Comparison of ENCODE assay signal across 8 cellular contexts in the genomic region with DNA sequence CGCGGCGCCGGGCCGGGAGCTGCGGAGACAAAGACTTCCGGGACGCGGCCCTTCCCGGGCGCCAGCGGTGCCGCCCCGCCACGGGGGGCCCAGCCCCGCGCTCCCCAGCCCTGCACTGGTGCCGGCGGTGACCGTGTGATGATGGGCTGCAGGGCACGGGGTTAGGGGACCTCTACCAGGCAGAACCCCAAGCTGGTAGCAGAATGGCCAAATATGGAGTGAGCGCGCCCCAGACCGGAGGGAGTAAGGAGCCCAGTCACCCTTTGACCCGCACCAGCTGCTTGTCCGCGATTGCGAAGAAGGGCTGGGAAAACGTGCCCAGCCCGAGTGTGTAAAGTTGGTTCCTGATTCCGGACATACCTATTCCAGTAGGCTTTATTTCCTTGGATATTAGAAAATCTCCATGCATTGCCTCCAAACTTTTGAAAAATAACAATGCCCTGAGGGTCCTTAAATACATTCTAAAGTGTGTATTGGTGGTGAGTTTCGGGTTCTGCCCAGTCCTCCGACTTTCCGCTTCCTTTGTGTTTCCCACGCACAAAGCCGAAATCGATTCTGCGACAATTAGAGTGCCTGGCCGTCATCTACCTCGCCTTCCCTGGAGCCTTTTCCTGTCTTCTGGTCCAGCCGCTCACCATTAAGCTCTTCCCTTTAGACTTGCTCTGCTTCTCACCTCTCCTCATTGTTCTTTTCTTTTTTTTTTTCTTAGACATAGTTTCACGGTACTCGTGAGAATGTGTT. TPM values are rescaled to one million over a fixed set of nuclear protein-coding genes. Genes with fewer than 3 reads are reported as not detected.
DNase-seq lines count a peak whose midpoint lies in the region; ATAC-seq and TF ChIP-seq lines count a peak whose summit lies in the region.

No MANE protein-coding gene starts in this region.

- peak overlapping the region; percentile 86 to 93 (median 90) for H3K27ac ChIP-seq in upper lobe of left lung

- H3K36me3 ChIP-seq in HAP-1 (replicated peaks) = no peaks in the 10 kb centered on the region
- H3K36me3 ChIP-seq in upper lobe of left lung = peaks cover 0 to 2% (median 0%) of the 10 kb centered on the region in 4 donors

- CTCF ChIA-PET in activated CD4-positive, alpha-beta T cell treated with anti-CD3 and anti-CD28 coated beads for 36 hours (lab: Charles Lee) = interaction anchor here (1.0 kb wide), 2 partner anchors 10 to 214 kb away, joined by 3 read pairs; no protein-coding TSS in a partner anchor

- H3K4me3 ChIP-seq in HAP-1 (peak overlapping the region; percentile 78), upper lobe of left lung (peak overlapping the region; percentile 89 to 100 (median 90))

- peak; percentile 5 for ATAC-seq in activated CD4-positive, alpha-beta T cell treated with anti-CD3 and anti-CD28 coated beads for 36 hours
- peak; percentile 75 to 76 for ATAC-seq in upper lobe of left lung (ENCODE audit: low FRiP score in 2 of 2)

- H3K9me3 Mint-ChIP-seq in activated CD4-positive, alpha-beta T cell treated with anti-CD3 and anti-CD28 coated beads for 36 hours (ENCODE audit: low read depth) = no peaks in the 10 kb centered on the region
- H3K9me3 Mint-ChIP-seq in T-helper 2 cell treated with Interferon-gamma antibody and Interleukin-4, amounts not matched to agents 5 μg/mL and 100 μg/mL, for 36 hours = no peaks in the 10 kb centered on the region

- TF ChIP-seq POLR2A in upper lobe of left lung (IDR thresholded peaks at IDR 0.05) = peak in 1 of 4 donors; percentile 18

- H3K9me3 ChIP-seq in HAP-1 = no peaks in the 10 kb centered on the region
- no peaks in the 10 kb centered on the region for H3K9me3 ChIP-seq in upper lobe of left lung

- intact Hi-C loops in activated CD4-positive, alpha-beta T cell treated with anti-CD3 and anti-CD28 coated beads for 36 hours (cut with DNase I, micrococcal nuclease) = loop anchor here (2.0 to 5.0 kb wide), 9 partner anchors 71 to 343 kb away; partner anchors contain the start of genes CITED2 (in 1 of the 2) and TXLNB (in 1 of the 2)

- in situ Hi-C loops in HAP-1 (cut with MboI; ENCODE audit: low sequenced_read_pairs) = no loop called here

- no peak overlapping the region for H3K4me3 Mint-ChIP-seq in activated CD4-positive, alpha-beta T cell treated with anti-CD3 and anti-CD28 coated beads for 36 hours
- H3K4me3 Mint-ChIP-seq in T-helper 2 cell treated with Interferon-gamma antibody and Interleukin-4, amounts not matched to agents 5 μg/mL and 100 μg/mL, for 36 hours = no peak overlapping the region

- WGBS in upper lobe of left lung, 2 donors = 5 to 8% methylated on average over 19 to 26 of the region's 43 CpGs

- peak; percentile 48 for DNase-seq in activated CD4-positive, alpha-beta T cell treated with anti-CD3 and anti-CD28 coated beads for 36 hours
- DNase-seq in activated CD4-positive, alpha-beta T cell treated with anti-CD3 and anti-CD28 coated beads, Interleukin-2, amount 50 U/mL, for 1 hour = no peak
- peak; percentile 17 to 41 for DNase-seq in HAP-1 (ENCODE audit: low spot score in 2 of 2)
- DNase-seq in LHCN-M2 (ENCODE audit: low read depth) = peak; percentile 71
- DNase-seq in T-helper 2 cell treated with Interferon-gamma antibody and Interleukin-4, amounts not matched to agents 5 μg/mL and 100 μg/mL, for 36 hours (ENCODE audit: low spot score) = peak; percentile 28
- DNase-seq in epidermal melanocyte (ENCODE audit: insufficient read length, low spot score) = peak; percentile 45
- DNase-seq in mucosa of gallbladder (ENCODE audit: low spot score) = peak; percentile 62
- DNase-seq in upper lobe of left lung = peak in 1 of 2 donors; percentile 86

- no peak for TF ChIP-seq CTCF in upper lobe of left lung (IDR thresholded peaks at IDR 0.05)

- H3K27me3 ChIP-seq in HAP-1 (ENCODE audit: low read depth) (no peaks in the 10 kb centered on the region), upper lobe of left lung (no peaks in the 10 kb centered on the region)

- POLR2A ChIA-PET in activated CD4-positive, alpha-beta T cell treated with anti-CD3 and anti-CD28 coated beads for 36 hours (lab: Charles Lee) = interaction anchor here (0.8 to 1.1 kb wide), 2 partner anchors 107 to 346 kb away, joined by 3 read pairs; no protein-coding TSS in a partner anchor

- H3K36me3 Mint-ChIP-seq in activated CD4-positive, alpha-beta T cell treated with anti-CD3 and anti-CD28 coated beads for 36 hours (ENCODE audit: low read depth) = peaks cover 18% of the 10 kb centered on the region
- peaks cover 19% of the 10 kb centered on the region for H3K36me3 Mint-ChIP-seq in T-helper 2 cell treated with Interferon-gamma antibody and Interleukin-4, amounts not matched to agents 5 μg/mL and 100 μg/mL, for 36 hours (ENCODE audit: low read depth)

- H3K4me1 Mint-ChIP-seq in activated CD4-positive, alpha-beta T cell treated with anti-CD3 and anti-CD28 coated beads for 36 hours = peaks cover 28% of the 10 kb centered on the region
- H3K4me1 Mint-ChIP-seq in T-helper 2 cell treated with Interferon-gamma antibody and Interleukin-4, amounts not matched to agents 5 μg/mL and 100 μg/mL, for 36 hours (ENCODE audit: low read depth) = peaks cover 21% of the 10 kb centered on the region

- no peak overlapping the region for H3K27ac Mint-ChIP-seq in activated CD4-positive, alpha-beta T cell treated with anti-CD3 and anti-CD28 coated beads for 36 hours
- H3K27ac Mint-ChIP-seq in T-helper 2 cell treated with Interferon-gamma antibody and Interleukin-4, amounts not matched to agents 5 μg/mL and 100 μg/mL, for 36 hours = no peak overlapping the region

- H3K27me3 Mint-ChIP-seq in activated CD4-positive, alpha-beta T cell treated with anti-CD3 and anti-CD28 coated beads for 36 hours = no peaks in the 10 kb centered on the region
- H3K27me3 Mint-ChIP-seq in T-helper 2 cell treated with Interferon-gamma antibody and Interleukin-4, amounts not matched to agents 5 μg/mL and 100 μg/mL, for 36 hours (ENCODE audit: low read depth) = no peaks in the 10 kb centered on the region

- TF ChIP-seq EP300 in upper lobe of left lung (IDR thresholded peaks at IDR 0.05) = no peak

- peaks cover 22% of the 10 kb centered on the region for H3K4me1 ChIP-seq in HAP-1
- peaks cover 9 to 30% (median 15%) of the 10 kb centered on the region in 4 donors for H3K4me1 ChIP-seq in upper lobe of left lung

RNA-seq across cellular contexts. Expression of gene ABRACL, which starts 1.1 kb away (rescaled TPM):
- total RNA-seq in activated CD4-positive, alpha-beta T cell treated with anti-CD3 and anti-CD28 coated beads for 36 hours = 100 to 1,000 TPM in 1 of 2 experiments, 10 to 100 TPM in 1; 92.5 to 180 TPM
- total RNA-seq in LHCN-M2 (2014; rRNA removed) = 34.8 and 51.5 TPM in 2 replicates
- 62.4 TPM for polyA plus RNA-seq in LHCN-M2 (2012)
- 30.9 TPM for total RNA-seq in mucosa of gallbladder
- total RNA-seq in upper lobe of left lung = 10 to 100 TPM; 10.3 to 40.8 (median 28.9) TPM

RNA-seq across cellular contexts. Expression of gene REPS1, which starts 41.6 kb away (rescaled TPM):
- 10 to 100 TPM; 60.3 to 90.9 TPM for total RNA-seq in activated CD4-positive, alpha-beta T cell treated with anti-CD3 and anti-CD28 coated beads for 36 hours
- total RNA-seq in LHCN-M2 (2014; rRNA removed) (37.0 and 46.1 TPM in 2 replicates), mucosa of gallbladder (36.7 TPM), upper lobe of left lung (10 to 100 TPM; 30.8 to 90.1 (median 38.6) TPM)
- polyA plus RNA-seq in LHCN-M2 (2012) = 18.4 TPM
